Comparison of ENCODE assay signal across 9 cellular contexts in genomic region chr2:229980440-229981184, GRCh38. TPM values are rescaled to one million over a fixed set of nuclear protein-coding genes. Genes with fewer than 3 reads are reported as not detected.
DNase-seq lines count a peak whose midpoint lies in the region; ATAC-seq and TF ChIP-seq lines count a peak whose summit lies in the region.
"Had no signal": no experiment of that assay in that cellular context is flagged by ENCODE, and none has a peak within 500 bp of the region (broad histone marks: within the 10 kb centered on the region; RNA-seq: fewer than 3 reads in every experiment).

No MANE protein-coding gene starts in this region.

- peaks cover 9% of the 10 kb centered on the region for H3K4me1 ChIP-seq in body of pancreas
- H3K4me1 ChIP-seq: parathyroid adenoma had no signal

- no peaks in the 10 kb centered on the region for H3K36me3 ChIP-seq in body of pancreas (replicated peaks in 1 of 2; ENCODE audit: insufficient read depth in 1 of 2, low read depth in 2 of 2)

- ATAC-seq in body of pancreas (peak; percentile 71), left colon (peak; percentile 59), GM21423 (IDR thresholded peaks at IDR 0.05; ENCODE audit: unreplicated experiment) (no peak), HG03135 (IDR thresholded peaks at IDR 0.05; ENCODE audit: unreplicated experiment) (no peak)

- H3K9me3 ChIP-seq in body of pancreas: no peaks in the 10 kb centered on the region

- TF ChIP-seq CTCF in body of pancreas (IDR thresholded peaks at IDR 0.05): no peak

- H3K27me3 ChIP-seq in body of pancreas: no peaks in the 10 kb centered on the region

- DNase-seq in SIG-M5 treated with dmso at 0.1 percent for 504 hours (lab: John Stamatoyannopoulos, UW; ENCODE audit: unreplicated experiment): peak; percentile 36
- DNase-seq in SIG-M5 (lab: John Stamatoyannopoulos, UW): no peak
- DNase-seq in NCI-H2171 (lab: John Stamatoyannopoulos, UW): peak; percentile 2
- DNase-seq in body of pancreas: peak; percentile 21 to 66 (median 49)
- peak; percentile 18 to 34 for DNase-seq in left colon
- peak; percentile 48 for DNase-seq in superior temporal gyrus (ENCODE audit: extremely low spot score)

- no peak overlapping the region for H3K4me3 ChIP-seq in body of pancreas

- intact Hi-C loops in body of pancreas (cut with DNase I): no loop called here
- intact Hi-C loops in left colon (cut with DNase I, micrococcal nuclease): no loop called here

- H3K27ac ChIP-seq in body of pancreas: no peak overlapping the region
- H3K27ac ChIP-seq: parathyroid adenoma had no signal

- 36 to 39% methylated on average over 6 to 7 of the region's 7 CpGs for WGBS in body of pancreas, 2 donors

- no peak for TF ChIP-seq POLR2A in body of pancreas (IDR thresholded peaks at IDR 0.05)

RNA-seq across cellular contexts. Expression of gene FBXO36, which starts 58.3 kb away (rescaled TPM):
- 1 to 10 TPM in 1 of 2 donors, under 1 TPM in 1; 0.52 to 2.0 TPM for total RNA-seq in body of pancreas
- total RNA-seq in left colon: 1 to 10 TPM; 1.6 to 2.3 TPM

RNA-seq across cellular contexts. Expression of gene TRIP12, which starts 58.8 kb away (rescaled TPM):
- total RNA-seq in body of pancreas: 100 to 1,000 TPM in 1 of 2 donors, 10 to 100 TPM in 1; 77.6 to 170 TPM
- total RNA-seq in left colon: 100 to 1,000 TPM; 183 to 188 TPM

Comparison
In these comparisons a context has a peak if more than half of its experiments do, and no peak if none do; other contexts are left out.
1. ATAC-seq: peak in body of pancreas (single experiment) and left colon (single experiment); none in GM21423 (single experiment) and HG03135 (single experiment).